Comparison of ENCODE assay signal across 8 cellular contexts in genomic region chr16:30762991-30763725, GRCh38. TPM values are rescaled to one million over a fixed set of nuclear protein-coding genes. Genes with fewer than 3 reads are reported as not detected.
DNase-seq lines count a peak whose midpoint lies in the region; ATAC-seq and TF ChIP-seq lines count a peak whose summit lies in the region.

No MANE protein-coding gene starts in this region.

- peak overlapping the region; percentile 70 for H3K4me3 ChIP-seq in RWPE2 (ENCODE audit: severe bottlenecking)
- peak overlapping the region; percentile 60 to 95 (median 84) for H3K4me3 ChIP-seq in esophagus squamous epithelium
- H3K4me3 ChIP-seq in parathyroid adenoma (ENCODE audit: low read depth, low read length), result peak overlapping the region; percentile 98

- TF ChIP-seq CTCF in RWPE2 (IDR thresholded peaks at IDR 0.05; ENCODE audit: poor library complexity, severe bottlenecking) (no peak), esophagus squamous epithelium (IDR thresholded peaks at IDR 0.05) (no peak), parathyroid adenoma (IDR thresholded peaks at IDR 0.05) (no peak)

- H3K27ac ChIP-seq in RWPE2 (ENCODE audit: poor library complexity, severe bottlenecking), result peak overlapping the region; percentile 54
- H3K27ac ChIP-seq in esophagus squamous epithelium, result peak overlapping the region; percentile 92 to 98 (median 94)
- no peak overlapping the region for H3K27ac ChIP-seq in parathyroid adenoma

- no peaks in the 10 kb centered on the region for H3K9me3 ChIP-seq in ES-I3 (ENCODE audit: control insufficient read depth, insufficient read depth, low read length)
- no peaks in the 10 kb centered on the region for H3K9me3 ChIP-seq in RWPE2 (ENCODE audit: severe bottlenecking)
- H3K9me3 ChIP-seq in esophagus squamous epithelium, result no peaks in the 10 kb centered on the region
- no peaks in the 10 kb centered on the region for H3K9me3 ChIP-seq in parathyroid adenoma (ENCODE audit: control insufficient read depth, low read length)

- H2AFZ ChIP-seq in parathyroid adenoma, result no peak overlapping the region

- DNase-seq in RWPE2 (ENCODE audit: low spot score) (peak; percentile 20), esophagus squamous epithelium (lab: John Stamatoyannopoulos, UW) (no peak), H4 (ENCODE audit: low spot score) (no peak), KBM-7 (no peak)
- no peak for DNase-seq in activated CD8-positive, alpha-beta memory T cell treated with anti-CD3 and anti-CD28 coated beads for 24 hours

- H3K79me2 ChIP-seq in parathyroid adenoma, result peaks cover 12% of the 10 kb centered on the region

- in situ Hi-C loops in KBM-7 (cut with MboI; ENCODE audit: low pct_unique_long_range_greater_than_20kb, low sequenced_read_pairs), result no loop called here

- ATAC-seq in RWPE2 (ENCODE audit: low read depth), result no peak
- ATAC-seq in HG03039 (IDR thresholded peaks at IDR 0.05; ENCODE audit: unreplicated experiment), result no peak

- H3K9ac ChIP-seq in ES-I3 (ENCODE audit: low read depth, low read length) (peak overlapping the region; percentile 89), parathyroid adenoma (no peak overlapping the region)

- no peaks in the 10 kb centered on the region for H3K27me3 ChIP-seq in RWPE2 (ENCODE audit: insufficient read depth, poor library complexity, severe bottlenecking)
- no peaks in the 10 kb centered on the region for H3K27me3 ChIP-seq in esophagus squamous epithelium
- H3K27me3 ChIP-seq in parathyroid adenoma (ENCODE audit: control insufficient read depth, insufficient read depth, low read length), result no peaks in the 10 kb centered on the region

- peaks cover 8% of the 10 kb centered on the region; the same call in 1 of the 2 replicates for H3K4me1 ChIP-seq in ES-I3 (ENCODE audit: insufficient read depth, low read length)
- H3K4me1 ChIP-seq in RWPE2 (ENCODE audit: insufficient read depth, poor library complexity, severe bottlenecking), result peaks cover 10% of the 10 kb centered on the region
- H3K4me1 ChIP-seq in esophagus squamous epithelium, result peaks cover 16 to 40% (median 18%) of the 10 kb centered on the region in 3 donors
- H3K4me1 ChIP-seq in parathyroid adenoma, result peaks cover 12% of the 10 kb centered on the region

- H3K36me3 ChIP-seq in ES-I3 (ENCODE audit: insufficient read depth, low read length) (peaks cover 30% of the 10 kb centered on the region), RWPE2 (ENCODE audit: low read depth) (peaks cover 54% of the 10 kb centered on the region), esophagus squamous epithelium (peaks cover 36 to 62% (median 39%) of the 10 kb centered on the region in 3 donors), parathyroid adenoma (ENCODE audit: control insufficient read depth, insufficient read depth, low read length) (no peaks in the 10 kb centered on the region)

- 64 to 77% methylated on average over 10 to 13 of the region's 15 CpGs for WGBS in esophagus squamous epithelium, 2 donors

- peak overlapping the region; percentile 89 for H3K4me2 ChIP-seq in parathyroid adenoma (ENCODE audit: low read length)

- no peak for TF ChIP-seq POLR2A in esophagus squamous epithelium (IDR thresholded peaks at IDR 0.05)

- intact Hi-C loops in esophagus squamous epithelium (cut with DNase I), result no loop called here

RNA-seq across cellular contexts. Expression of gene RNF40, which starts 1.0 kb away (rescaled TPM):
- 10 to 100 TPM; 53.8 to 81.1 (median 73.4) TPM for total RNA-seq in esophagus squamous epithelium
- total RNA-seq in H4 (2014; rRNA removed; shearing (Covaris generic)), result 57.9 and 79.2 TPM in 2 replicates

RNA-seq across cellular contexts. Expression of gene CFAP119, which starts 1.3 kb away (rescaled TPM):
- 1 to 10 TPM in 3 of 4 donors, not detected in 1; 1.3 to 5.0 (median 3.4) TPM for total RNA-seq in esophagus squamous epithelium
- total RNA-seq in H4 (2014; rRNA removed; shearing (Covaris generic)), result 1.9 and 11.0 TPM in 2 replicates

RNA-seq across cellular contexts. Expression of gene PHKG2, which starts 14.9 kb away (rescaled TPM):
- total RNA-seq in esophagus squamous epithelium, result 10 to 100 TPM; 18.6 to 27.8 (median 21.7) TPM
- 30.8 and 42.5 TPM in 2 replicates for total RNA-seq in H4 (2014; rRNA removed; shearing (Covaris generic))

RNA-seq across cellular contexts. Expression of gene ZNF629, which starts 23.8 kb away (rescaled TPM):
- total RNA-seq in esophagus squamous epithelium, result 10 to 100 TPM in 1 of 4 donors, 1 to 10 TPM in 3; 5.0 to 11.4 (median 6.2) TPM
- 10.7 and 13.9 TPM in 2 replicates for total RNA-seq in H4 (2014; rRNA removed; shearing (Covaris generic))
